30 cellular contexts compared by ENCODE assay signal in the genomic region with DNA sequence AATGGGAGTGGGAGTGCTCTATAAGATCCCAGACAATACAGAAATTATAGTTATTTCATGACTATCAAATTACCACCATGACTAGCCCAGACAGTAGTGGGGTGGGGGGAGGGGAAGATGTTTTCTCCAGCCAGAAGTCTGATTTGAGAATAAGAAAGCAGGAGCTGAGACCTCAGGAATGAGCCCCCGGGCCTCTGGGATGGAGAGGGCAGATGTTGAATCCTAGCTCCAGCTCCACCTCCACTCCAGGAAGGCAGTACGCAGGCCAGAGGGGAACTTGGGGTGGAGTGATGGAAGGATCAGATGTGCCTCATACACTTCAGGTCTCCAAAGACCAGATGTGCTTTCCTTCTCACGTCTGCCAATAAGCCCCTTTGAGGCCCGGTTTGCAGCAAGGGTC.
"Had no signal": no experiment of that assay in that cellular context is flagged by ENCODE, and none has a peak within 500 bp of the region (broad histone marks: within the 10 kb centered on the region; RNA-seq: fewer than 3 reads in every experiment).

No MANE protein-coding gene starts in this region.

- ATAC-seq: activated naive CD8-positive, alpha-beta T cell treated with anti-CD3 and anti-CD28 coated beads, Interleukin-2, amount 50 U/mL, for 24 hours; Panc1; Right ventricle myocardium inferior had no signal

- DNase-seq: activated B cell treated with CpG ODN at 0.5 μM for 24 hours; activated CD4-positive, alpha-beta memory T cell treated with anti-CD3 and anti-CD28 coated beads for 36 hours; activated CD4-positive, alpha-beta T cell treated with anti-CD3 and anti-CD28 coated beads for 4 hours; activated CD4-positive, alpha-beta T cell treated with anti-CD3 and anti-CD28 coated beads, Interleukin-2, amount 50 U/mL, for 1 hour; activated CD4-positive, CD25-positive, alpha-beta regulatory T cell treated with anti-CD3 and anti-CD28 coated beads, Interleukin-2, amount 50 U/mL, for 72 hours; activated CD8-positive, alpha-beta memory T cell treated with anti-CD3 and anti-CD28 coated beads, Interleukin-2, amount 50 U/mL, for 4 hours; activated effector memory CD4-positive, alpha-beta T cell treated with Interleukin-2 at 50 U/mL for 16 hours; activated naive CD4-positive, alpha-beta T cell treated with anti-CD3 and anti-CD28 coated beads, Interleukin-2, amount 10 ng/mL, durations not matched to agents 7 days and 5 days; activated naive CD8-positive, alpha-beta T cell treated with anti-CD3 and anti-CD28 coated beads, Interleukin-2, amount 50 U/mL, for 24 hours; activated T-cell treated with anti-CD3 and anti-CD28 coated beads for 4 hours; activated T-cell treated with anti-CD3 and anti-CD28 coated beads, Interleukin-2, amount 50 U/mL, for 48 hours; anterior cingulate cortex; brain microvascular endothelial cell; NCI-H1105; NCI-H1417 treated with DMSO at 0.1 percent for 48 hours; NCI-H187 treated with DMSO at 0.1 percent for 48 hours; NCI-H2081; NCI-H2171 treated with DMSO at 0.1 percent for 48 hours; NCI-H345; NCI-H524 treated with DMSO at 0.1 percent for 48 hours; SIG-M5; SW 1271; T-helper 1 cell; T-helper 2 cell; T-helper 9 cell had no signal

- H3K4me3 ChIP-seq: cardiac muscle cell had no signal

- H3K27me3 ChIP-seq: brain microvascular endothelial cell, cardiac muscle cell had no signal

- H3K27ac ChIP-seq: brain microvascular endothelial cell, cardiac muscle cell, RWPE1, VCaP had no signal

- H3K36me3 ChIP-seq: brain microvascular endothelial cell, cardiac muscle cell had no signal
